Comparison of ENCODE assay signal across 28 cellular contexts in the genomic region with DNA sequence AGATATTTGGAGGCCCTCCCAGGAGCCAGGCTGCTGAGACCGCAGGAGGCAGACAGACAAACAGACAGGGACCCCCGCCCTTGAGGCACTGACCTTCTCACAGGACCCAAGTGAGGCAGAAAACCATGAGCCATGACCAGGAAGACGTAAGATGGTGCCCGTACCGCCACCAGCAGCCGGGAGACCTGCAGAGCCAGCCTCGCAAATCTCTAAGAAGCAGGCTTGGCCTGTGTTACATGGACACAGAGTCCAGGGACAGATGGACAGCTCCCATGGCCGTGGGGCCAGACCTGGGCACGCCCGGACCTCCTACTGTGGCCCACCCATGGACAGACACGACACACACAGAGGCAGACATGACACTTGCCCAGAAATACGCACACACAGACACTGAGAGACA.
"Had no signal": no experiment of that assay in that cellular context is flagged by ENCODE, and none has a peak within 500 bp of the region (broad histone marks: within the 10 kb centered on the region; RNA-seq: fewer than 3 reads in every experiment).

No MANE protein-coding gene starts in this region.

- ATAC-seq: activated CD4-positive, CD25-positive, alpha-beta regulatory T cell treated with anti-CD3 and anti-CD28 coated beads, Interleukin-2, amount 50 U/mL, for 24 hours; activated T-cell treated with anti-CD3 and anti-CD28 coated beads, Interleukin-2, amount 50 U/mL, for 72 hours; body of pancreas; foreskin keratinocyte; naive thymus-derived CD8-positive, alpha-beta T cell; stimulated activated naive CD8-positive, alpha-beta T cell treated with anti-CD3 and anti-CD28 coated beads, Interleukin-15, Interleukin-2, amounts not matched to agents 100 U/mL and 50 U/mL, for 24 hours; T-cell; upper lobe of right lung had no signal

- H3K4me3 Mint-ChIP-seq: activated CD4-positive, alpha-beta T cell treated with anti-CD3 and anti-CD28 coated beads, Interleukin-2, amount 10 ng/mL, durations not matched to agents 24 days and 14 days; activated naive CD4-positive, alpha-beta T cell treated with anti-CD3 and anti-CD28 coated beads, Interleukin-2, amount 50 U/mL, for 24 hours; activated T-cell treated with anti-CD3 and anti-CD28 coated beads, Interleukin-2, amount 50 U/mL, for 72 hours; mesothelial cell of epicardium; naive thymus-derived CD8-positive, alpha-beta T cell; neural progenitor cell; T-cell; T-helper 2 cell treated with Interferon-gamma antibody and Interleukin-4, amounts not matched to agents 5 μg/mL and 100 μg/mL, for 36 hours had no signal

- H3K9me3 Mint-ChIP-seq: activated naive CD4-positive, alpha-beta T cell treated with anti-CD3 and anti-CD28 coated beads, Interleukin-2, amount 50 U/mL, for 24 hours; mesothelial cell of epicardium; T-helper 2 cell treated with Interferon-gamma antibody and Interleukin-4, amounts not matched to agents 5 μg/mL and 100 μg/mL, for 36 hours had no signal

- H3K27ac ChIP-seq: body of pancreas, cardiac muscle cell, foreskin keratinocyte, neural progenitor cell, ovary, prostate gland, thyroid gland, upper lobe of right lung, VCaP had no signal

- H3K27me3 Mint-ChIP-seq: activated naive CD4-positive, alpha-beta T cell treated with anti-CD3 and anti-CD28 coated beads, Interleukin-2, amount 50 U/mL, for 24 hours; naive thymus-derived CD8-positive, alpha-beta T cell; T-cell had no signal

- H3K27ac Mint-ChIP-seq: activated CD4-positive, alpha-beta T cell treated with anti-CD3 and anti-CD28 coated beads, Interleukin-2, amount 10 ng/mL, durations not matched to agents 24 days and 14 days; activated naive CD4-positive, alpha-beta T cell treated with anti-CD3 and anti-CD28 coated beads, Interleukin-2, amount 50 U/mL, for 24 hours; activated T-cell treated with anti-CD3 and anti-CD28 coated beads, Interleukin-2, amount 50 U/mL, for 72 hours; mesothelial cell of epicardium; naive thymus-derived CD8-positive, alpha-beta T cell; neural progenitor cell; T-cell; T-helper 2 cell treated with Interferon-gamma antibody and Interleukin-4, amounts not matched to agents 5 μg/mL and 100 μg/mL, for 36 hours had no signal

- H3K27me3 ChIP-seq: body of pancreas, ovary, thyroid gland, upper lobe of right lung had no signal

- H3K36me3 Mint-ChIP-seq: activated naive CD4-positive, alpha-beta T cell treated with anti-CD3 and anti-CD28 coated beads, Interleukin-2, amount 50 U/mL, for 24 hours; mesothelial cell of epicardium; naive thymus-derived CD8-positive, alpha-beta T cell; neural progenitor cell; T-cell had no signal

- H3K36me3 ChIP-seq: cardiac muscle cell, neural progenitor cell, ovary, prostate gland, thyroid gland, upper lobe of right lung had no signal

- DNase-seq: activated CD4-positive, alpha-beta T cell treated with anti-CD3 and anti-CD28 coated beads, Interleukin-2, amount 10 ng/mL, durations not matched to agents 24 days and 14 days; activated gamma-delta T cell; activated T-cell treated with anti-CD3 and anti-CD28 coated beads, Interleukin-2, amount 50 U/mL, for 72 hours; anterior cingulate cortex; dermis blood vessel endothelial cell; effector CD8-positive, alpha-beta T cell; erythroblast; foreskin keratinocyte; kidney; naive thymus-derived CD8-positive, alpha-beta T cell; stimulated activated CD4-positive, alpha-beta T cell treated with anti-CD3 and anti-CD28 coated beads, Interleukin-12 subunit alpha, Interleukin-12 subunit beta, amount 100 ng/mL, for 4 hours; stimulated activated CD4-positive, alpha-beta T cell treated with anti-CD3 and anti-CD28 coated beads, Interleukin-4, amount 100 ng/mL, for 4 hours; stimulated activated naive CD8-positive, alpha-beta T cell treated with anti-CD3 and anti-CD28 coated beads, Interleukin-15, Interleukin-2, amounts not matched to agents 100 U/mL and 50 U/mL, for 24 hours; substantia nigra; T-cell; thyroid gland; upper lobe of right lung had no signal

- H3K9me3 ChIP-seq: body of pancreas, ovary, prostate gland, thyroid gland, upper lobe of right lung had no signal

- H3K4me3 ChIP-seq: body of pancreas, cardiac muscle cell, lung, neural progenitor cell, ovary, prostate gland, thyroid gland, upper lobe of right lung had no signal
